15 cellular contexts compared by ENCODE assay signal in the genomic region with DNA sequence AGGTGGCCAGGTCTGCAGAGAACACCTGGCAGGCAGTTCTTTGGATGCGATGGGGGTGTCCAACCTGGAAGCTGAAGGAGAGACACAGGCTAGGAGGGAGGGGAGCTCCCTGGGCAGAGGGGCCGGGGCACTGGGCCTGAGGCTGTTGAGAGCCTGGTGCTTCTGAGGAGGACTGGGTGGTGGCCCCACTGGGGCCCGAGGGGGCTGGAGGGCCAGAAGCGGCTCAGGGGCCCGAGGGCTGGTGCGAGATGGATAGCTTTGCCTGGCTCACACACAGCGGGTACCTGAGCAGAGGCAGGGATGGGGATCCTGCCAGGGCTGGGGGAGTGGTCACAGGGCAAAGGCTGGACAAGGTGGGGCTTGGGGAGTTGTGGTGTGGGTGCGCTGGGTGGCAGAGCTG. TPM values are rescaled to one million over a fixed set of nuclear protein-coding genes. Genes with fewer than 3 reads are reported as not detected.
A peak's percentile ranks its signal among the peaks of the same experiment; 100 is the strongest.
DNase-seq lines count a peak whose midpoint lies in the region; ATAC-seq and TF ChIP-seq lines count a peak whose summit lies in the region.
"Had no signal": no experiment of that assay in that cellular context is flagged by ENCODE, and none has a peak within 500 bp of the region (broad histone marks: within the 10 kb centered on the region; RNA-seq: fewer than 3 reads in every experiment).

No MANE protein-coding gene starts in this region.

- peak; percentile 33 for ATAC-seq in omental fat pad (ENCODE audit: low FRiP score)
- ATAC-seq in GM19452 (IDR thresholded peaks at IDR 0.05; ENCODE audit: unreplicated experiment): no peak
- ATAC-seq in GM19463 (IDR thresholded peaks at IDR 0.05; ENCODE audit: unreplicated experiment): no peak
- ATAC-seq: A549, HCT116 had no signal

- peaks cover 7% of the 10 kb centered on the region for H3K27me3 ChIP-seq in layer of hippocampus (ENCODE audit: control insufficient read depth, insufficient read depth, low read length)

- peak overlapping the region; percentile 60 for H3K27ac ChIP-seq in layer of hippocampus (ENCODE audit: low read depth, low read length)
- H3K27ac ChIP-seq: 22Rv1, A549, C4-2B had no signal

- no peak for TF ChIP-seq CTCF in omental fat pad (IDR thresholded peaks at IDR 0.05)

- DNase-seq in NCI-H2171 treated with DMSO at 0.1 percent for 48 hours (lab: John Stamatoyannopoulos, UW): peak; percentile 86
- no peak for DNase-seq in NCI-H2171 (lab: John Stamatoyannopoulos, UW)
- no peak for DNase-seq in omental fat pad (ENCODE audit: low spot score)
- DNase-seq in NCI-H345 (lab: John Stamatoyannopoulos, UW): no peak
- DNase-seq: AML-193; CD4-positive, alpha-beta T cell; HFFc6; IMR-90 had no signal

RNA-seq across cellular contexts. Expression of a gene that starts 37.2 kb away (rescaled TPM):
- 1 to 10 TPM in 2 of 4 donors, under 1 TPM in 2; 0.19 to 3.8 (median 1.8) TPM for total RNA-seq in omental fat pad
- total RNA-seq: CD4-positive, alpha-beta T cell; HFFc6; IMR-90 had no signal
